ENCODE assay signal across 8 cellular contexts in the genomic region with DNA sequence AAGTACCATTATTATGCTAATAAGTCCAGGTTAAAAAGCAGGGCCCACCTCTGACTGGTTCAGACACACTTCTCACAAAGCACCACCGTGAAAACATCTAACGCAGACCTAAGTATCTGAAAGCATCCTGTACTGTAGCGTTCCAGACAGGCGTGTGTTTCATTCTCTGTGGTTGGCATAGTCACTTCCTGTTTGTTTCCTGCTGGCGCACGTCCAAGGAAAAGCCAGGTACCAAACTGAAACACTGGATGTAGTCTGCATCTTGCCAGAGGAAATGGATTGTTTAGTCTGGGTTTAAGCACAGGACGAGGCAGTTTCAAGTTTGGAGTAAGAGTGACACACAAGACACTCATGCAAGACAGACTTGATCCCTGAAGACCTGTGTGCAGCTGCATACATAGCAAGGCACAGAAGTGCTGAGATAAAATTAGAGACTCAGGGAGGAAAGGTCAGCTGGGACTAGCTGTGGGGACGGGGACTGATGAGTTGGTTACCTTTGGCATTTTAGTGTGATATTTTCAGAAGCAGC. TPM values are rescaled to one million over a fixed set of nuclear protein-coding genes. Genes with fewer than 3 reads are reported as not detected.
A peak's percentile ranks its signal among the peaks of the same experiment; 100 is the strongest.
DNase-seq lines count a peak whose midpoint lies in the region; ATAC-seq and TF ChIP-seq lines count a peak whose summit lies in the region.

No MANE protein-coding gene starts in this region.

- H3K36me3 ChIP-seq in DND-41 (ENCODE audit: insufficient read depth, low read length) (no peaks in the 10 kb centered on the region), skeletal muscle satellite cell (ENCODE audit: insufficient read depth, low read length) (peaks cover 17% of the 10 kb centered on the region)

- peaks cover 26% of the 10 kb centered on the region for H3K4me1 ChIP-seq in DND-41 (ENCODE audit: insufficient read depth, low read length)
- H3K4me1 ChIP-seq in skeletal muscle satellite cell (ENCODE audit: control insufficient read depth, insufficient read depth, low read length) = peaks cover 29% of the 10 kb centered on the region

- peak; percentile 97 for ATAC-seq in DND-41 (ENCODE audit: insufficient read depth, low read depth)
- ATAC-seq in HG02870 (IDR thresholded peaks at IDR 0.05; ENCODE audit: unreplicated experiment) = peak; percentile 44

- H3K4me2 ChIP-seq in DND-41 (ENCODE audit: insufficient read depth, low read length) (peak overlapping the region; percentile 56), skeletal muscle satellite cell (ENCODE audit: low read length) (peak overlapping the region; percentile 27)

- DNase-seq in DND-41 (peak; percentile 87), NCI-H526 (lab: John Stamatoyannopoulos, UW) (peak; percentile 47 to 66), fibroblast of gingiva (ENCODE audit: low read depth) (peak; percentile 36), pons (ENCODE audit: low spot score) (no peak), HuH-7.5 (ENCODE audit: low spot score) (no peak)
- peak; percentile 39 to 60 for DNase-seq in activated CD8-positive, alpha-beta memory T cell treated with anti-CD3 and anti-CD28 coated beads for 4 hours (ENCODE audit: low read depth in 2 of 2)

- no peaks in the 10 kb centered on the region for H3K79me2 ChIP-seq in DND-41 (ENCODE audit: insufficient read depth, low read length)

- H3K27ac ChIP-seq in DND-41 (ENCODE audit: low read length) = peak overlapping the region; percentile 55

- H3K9me3 ChIP-seq in DND-41 (ENCODE audit: insufficient read depth, low read length, severe bottlenecking) (no peaks in the 10 kb centered on the region), skeletal muscle satellite cell (replicated peaks; ENCODE audit: low read length) (peaks cover 5% of the 10 kb centered on the region)

- no peak for TF ChIP-seq CTCF in DND-41 (IDR thresholded peaks at IDR 0.05; ENCODE audit: borderline replicate concordance, extremely low read depth, low read length, poor library complexity, severe bottlenecking)

- peak overlapping the region in 1 of 2 experiments; percentile 30; a peak in 2 of 4 replicates for H3K4me3 ChIP-seq in DND-41 (ENCODE audit: low read depth in 1 of 2, low read length in 2 of 2)
- no peak overlapping the region for H3K4me3 ChIP-seq in skeletal muscle satellite cell (ENCODE audit: low read length)

- H4K20me1 ChIP-seq in DND-41 (ENCODE audit: insufficient read depth, low read length) = no peaks in the 10 kb centered on the region

- H3K27me3 ChIP-seq in DND-41 (ENCODE audit: insufficient read depth, low read length, poor library complexity) = no peaks in the 10 kb centered on the region
- no peaks in the 10 kb centered on the region for H3K27me3 ChIP-seq in skeletal muscle satellite cell (ENCODE audit: control insufficient read depth, insufficient read depth, low read length)

- H2AFZ ChIP-seq in DND-41 (ENCODE audit: low read depth, low read length) = no peak overlapping the region

- H3K9ac ChIP-seq in DND-41 (ENCODE audit: low read depth, low read length) (peak overlapping the region; percentile 9; the same call in 1 of the 2 replicates), skeletal muscle satellite cell (ENCODE audit: low read depth, low read length) (peak overlapping the region; percentile 10)

RNA-seq across cellular contexts. Expression of gene BPGM, which starts 23.3 kb away (rescaled TPM):
- 30.2 and 37.8 TPM in 2 replicates for total RNA-seq in skeletal muscle satellite cell (2012; rRNA removed)

Comparison
In these comparisons a context has a peak if more than half of its experiments do, and no peak if none do; other contexts are left out.
1. DNase-seq: peak in DND-41 (single experiment), NCI-H526 (2 of 2), activated CD8-positive, alpha-beta memory T cell treated with anti-CD3 and anti-CD28 coated beads for 4 hours (2 of 2) and fibroblast of gingiva (single experiment); none in pons (single experiment) and HuH-7.5 (single experiment).